1 cellular context compared by ENCODE assay signal in the genomic region with DNA sequence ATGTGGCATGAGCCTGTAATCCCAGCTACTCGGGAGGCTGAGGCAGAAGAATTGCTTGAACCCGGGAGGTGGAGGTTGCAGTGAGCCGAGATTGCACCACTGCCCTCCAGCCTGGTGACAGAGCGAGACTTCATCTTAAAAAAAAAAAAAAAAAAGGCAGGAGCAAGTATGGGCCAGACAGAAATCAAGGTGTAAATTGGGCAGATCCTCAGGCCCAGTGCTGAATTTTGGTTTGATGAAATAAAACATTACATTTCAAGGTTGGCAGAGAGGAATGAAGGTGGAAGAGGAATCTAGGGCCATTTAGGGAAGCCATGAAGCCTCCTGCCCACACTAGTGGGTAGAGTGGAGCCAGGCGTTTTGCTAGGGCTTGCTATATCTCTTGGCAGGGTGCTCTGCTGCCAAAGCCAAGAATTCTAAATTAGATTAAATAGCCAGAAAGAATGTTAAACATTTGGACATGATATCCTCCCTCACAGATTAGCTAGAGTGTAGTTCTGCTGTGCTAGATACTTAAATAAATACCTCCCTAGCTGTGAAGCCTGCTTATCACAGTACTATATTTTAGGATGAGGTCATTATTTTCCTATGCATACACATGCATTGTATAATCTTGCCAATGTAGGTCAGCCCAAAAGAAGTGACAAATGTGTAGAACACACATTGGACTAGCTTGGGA.
TF ChIP-seq lines count a peak whose summit lies in the region.

No MANE protein-coding gene starts in this region.

TF ChIP-seq in IMR-90, 13 proteins besides CTCF, POLR2A, EP300 and RAD21 (continued from another document):
- TF ChIP-seq, protein P1, sequence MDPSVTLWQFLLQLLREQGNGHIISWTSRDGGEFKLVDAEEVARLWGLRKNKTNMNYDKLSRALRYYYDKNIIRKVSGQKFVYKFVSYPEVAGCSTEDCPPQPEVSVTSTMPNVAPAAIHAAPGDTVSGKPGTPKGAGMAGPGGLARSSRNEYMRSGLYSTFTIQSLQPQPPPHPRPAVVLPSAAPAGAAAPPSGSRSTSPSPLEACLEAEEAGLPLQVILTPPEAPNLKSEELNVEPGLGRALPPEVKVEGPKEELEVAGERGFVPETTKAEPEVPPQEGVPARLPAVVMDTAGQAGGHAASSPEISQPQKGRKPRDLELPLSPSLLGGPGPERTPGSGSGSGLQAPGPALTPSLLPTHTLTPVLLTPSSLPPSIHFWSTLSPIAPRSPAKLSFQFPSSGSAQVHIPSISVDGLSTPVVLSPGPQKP (IDR thresholded peaks at IDR 0.05; ENCODE audit: borderline replicate concordance, low read depth, low read length), result no peak
- TF ChIP-seq RCOR1 (IDR thresholded peaks at IDR 0.05; ENCODE audit: insufficient replicate concordance, low read length) (no peak), NFE2L2 (IDR thresholded peaks at IDR 0.05; ENCODE audit: low read depth, low read length) (no peak), BHLHE40 (IDR thresholded peaks at IDR 0.05; ENCODE audit: low read depth, low read length) (no peak), RFX5 (IDR thresholded peaks at IDR 0.05; ENCODE audit: low read depth, low read length) (no peak), MAFK (IDR thresholded peaks at IDR 0.05; ENCODE audit: low read depth, low read length) (no peak)
- TF ChIP-seq, protein P2, sequence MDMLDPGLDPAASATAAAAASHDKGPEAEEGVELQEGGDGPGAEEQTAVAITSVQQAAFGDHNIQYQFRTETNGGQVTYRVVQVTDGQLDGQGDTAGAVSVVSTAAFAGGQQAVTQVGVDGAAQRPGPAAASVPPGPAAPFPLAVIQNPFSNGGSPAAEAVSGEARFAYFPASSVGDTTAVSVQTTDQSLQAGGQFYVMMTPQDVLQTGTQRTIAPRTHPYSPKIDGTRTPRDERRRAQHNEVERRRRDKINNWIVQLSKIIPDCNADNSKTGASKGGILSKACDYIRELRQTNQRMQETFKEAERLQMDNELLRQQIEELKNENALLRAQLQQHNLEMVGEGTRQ (IDR thresholded peaks at IDR 0.05; ENCODE audit: low read depth, low read length), result no peak
